Comparison of ENCODE assay signal across 8 cellular contexts in genomic region chr12:30822385-30823139, GRCh38.
A peak's percentile ranks its signal among the peaks of the same experiment; 100 is the strongest.
DNase-seq lines count a peak whose midpoint lies in the region; ATAC-seq and TF ChIP-seq lines count a peak whose summit lies in the region.

No MANE protein-coding gene starts in this region.

- ATAC-seq in HG02588 (IDR thresholded peaks at IDR 0.05; ENCODE audit: unreplicated experiment) (peak; percentile 59), body of pancreas (peak; percentile 84), psoas muscle (peak; percentile 57 to 87 (median 83)), HG03521 (IDR thresholded peaks at IDR 0.05; ENCODE audit: unreplicated experiment) (no peak)

- POLR2A ChIA-PET in RWPE1 (lab: Yijun Ruan, JAX; ENCODE audit: low non-redundant PET): no interaction called here

- no peak; the same call in 1 of the 2 replicates for TF ChIP-seq CTCF in RWPE1 (conservative IDR thresholded peaks at IDR 0.05; ENCODE audit: low read depth)
- no peak for TF ChIP-seq CTCF in body of pancreas (IDR thresholded peaks at IDR 0.05)
- TF ChIP-seq CTCF in psoas muscle (IDR thresholded peaks at IDR 0.05): no peak

- no peaks in the 10 kb centered on the region for H3K27me3 ChIP-seq in body of pancreas
- H3K27me3 ChIP-seq in psoas muscle (ENCODE audit: insufficient read depth in 3 of 3, low read length in 2 of 3): peaks cover 0 to 5% (median 2%) of the 10 kb centered on the region in 3 donors

- H3K36me3 ChIP-seq in body of pancreas (replicated peaks in 1 of 2; ENCODE audit: insufficient read depth in 1 of 2, low read depth in 2 of 2) (no peaks in the 10 kb centered on the region), psoas muscle (ENCODE audit: insufficient read depth in 1 of 2, low read depth in 1 of 2) (no peaks in the 10 kb centered on the region)

- CTCF ChIA-PET in RWPE1 (lab: Yijun Ruan, JAX): interaction anchor here (0.6 kb wide), 1 partner anchor 851 kb away, joined by 4 read pairs; no protein-coding TSS in a partner anchor

- DNase-seq in ELR (ENCODE audit: low read depth) (peak; percentile 30), RWPE1 (ENCODE audit: low spot score) (peak; percentile 24), body of pancreas (peak; percentile 47 to 81 (median 74)), psoas muscle (peak; percentile 51 to 72), AML-193 (lab: John Stamatoyannopoulos, UW) (no peak)

- H3K4me1 ChIP-seq in body of pancreas (peaks cover 19% of the 10 kb centered on the region), psoas muscle (peaks cover 4% of the 10 kb centered on the region)

- 3 to 14% methylated on average over 29 to 46 of the region's 47 CpGs for whole genome bisulfite sequencing in body of pancreas, 2 donors
- 15 to 24% (median 16%) methylated on average over 47 of the region's 47 CpGs for WGBS in psoas muscle, 3 donors

- H3K27ac ChIP-seq in RWPE1 (no peak overlapping the region), body of pancreas (peak overlapping the region; percentile 3 to 83 (median 48)), psoas muscle (peak overlapping the region; percentile 11)

- H3K9me3 ChIP-seq in body of pancreas (no peaks in the 10 kb centered on the region), psoas muscle (no peaks in the 10 kb centered on the region)

- no peak overlapping the region for H3K4me3 ChIP-seq in body of pancreas
- H3K4me3 ChIP-seq in iPS-11a (ENCODE audit: low read depth, low read length): peak overlapping the region; percentile 46
- H3K4me3 ChIP-seq in psoas muscle: peak overlapping the region; percentile 63

- peak in 2 of 3 donors; percentile 17 to 69 for TF ChIP-seq POLR2A in body of pancreas (IDR thresholded peaks at IDR 0.05)

- intact Hi-C loops in body of pancreas (cut with DNase I) (no loop called here), psoas muscle (cut with DNase I) (no loop called here)

Comparison
In these comparisons a context has a peak if more than half of its experiments do, and no peak if none do; other contexts are left out.
1. DNase-seq: peak in ELR (single experiment), RWPE1 (single experiment), body of pancreas (4 of 4) and psoas muscle (2 of 2); none in AML-193 (0 of 2).
2. H3K4me3 ChIP-seq: peak in iPS-11a (single experiment) and psoas muscle (single experiment); none in body of pancreas (0 of 2).